17 cellular contexts compared by ENCODE assay signal in genomic region chr15:65653781-65654521, GRCh38. TPM values are rescaled to one million over a fixed set of nuclear protein-coding genes. Genes with fewer than 3 reads are reported as not detected.
DNase-seq lines count a peak whose midpoint lies in the region; ATAC-seq, FAIRE-seq and TF ChIP-seq lines count a peak whose summit lies in the region.
"Had no signal": no experiment of that assay in that cellular context is flagged by ENCODE, and none has a peak within 500 bp of the region (broad histone marks: within the 10 kb centered on the region; RNA-seq: fewer than 3 reads in every experiment).

No MANE protein-coding gene starts in this region.

- no peak for TF ChIP-seq EP300 in esophagus muscularis mucosa (IDR thresholded peaks at IDR 0.05)

- POLR2A ChIA-PET in activated CD8-positive, alpha-beta T cell treated with anti-CD3 and anti-CD28 coated beads, Interleukin-2, amount 10 ng/mL, durations not matched to agents 7 days and 5 days (lab: Charles Lee) = no interaction called here

- H3K27me3 ChIP-seq in esophagus muscularis mucosa (no peaks in the 10 kb centered on the region), osteoblast (ENCODE audit: insufficient read depth, low read length) (no peaks in the 10 kb centered on the region)

- 86% methylated on average over 5 of the region's 5 CpGs for WGBS in esophagus muscularis mucosa

- peak overlapping the region; percentile 25 for H3K4me2 ChIP-seq in osteoblast (ENCODE audit: insufficient read depth, low read length)

- no peak for DNase-seq in HFFc6
- DNase-seq in activated CD8-positive, alpha-beta T cell treated with anti-CD3 and anti-CD28 coated beads, Interleukin-2, amount 10 ng/mL, durations not matched to agents 7 days and 5 days = no peak
- DNase-seq in esophagus muscularis mucosa (ENCODE audit: extremely low spot score) = peak; percentile 85
- no peak for DNase-seq in osteoblast (ENCODE audit: insufficient read length, low spot score, missing footprints)
- no peak for DNase-seq in COLO829 (ENCODE audit: low spot score)
- no peak for DNase-seq in D721Med (ENCODE audit: insufficient read length, low spot score)
- no peak for DNase-seq in stimulated activated CD4-positive, alpha-beta T cell treated with anti-CD3 and anti-CD28 coated beads, Interleukin-12 subunit alpha, Interleukin-12 subunit beta, amount 100 ng/mL, for 4 hours
- DNase-seq: activated CD4-positive, alpha-beta T cell treated with anti-CD3 and anti-CD28 coated beads for 1 hour; activated T-cell treated with anti-CD3 and anti-CD28 coated beads, Interleukin-2, amount 50 U/mL, for 4 hours; CD8-positive, alpha-beta memory T cell; effector memory CD4-positive, alpha-beta T cell; left ventricle myocardium superior; natural killer cell; NCI-H2029 treated with DMSO at 0.1 percent for 48 hours; NCI-H526 treated with DMSO at 0.1 percent for 48 hours had no signal

- no peak for TF ChIP-seq POLR2A in esophagus muscularis mucosa (IDR thresholded peaks at IDR 0.05; ENCODE audit: low read depth)

- CTCF ChIA-PET in activated CD8-positive, alpha-beta T cell treated with anti-CD3 and anti-CD28 coated beads, Interleukin-2, amount 10 ng/mL, durations not matched to agents 7 days and 5 days (lab: Charles Lee) = interaction anchor here (0.6 to 2.9 kb wide), 3 partner anchors 15 to 215 kb away, joined by 3 to 12 read pairs (median 3); no protein-coding TSS in a partner anchor

- H3K36me3 ChIP-seq in esophagus muscularis mucosa (peaks cover 12 to 60% (median 18%) of the 10 kb centered on the region in 4 donors), osteoblast (ENCODE audit: insufficient read depth, low read length) (peaks cover 9% of the 10 kb centered on the region)

- ATAC-seq in activated CD8-positive, alpha-beta T cell treated with anti-CD3 and anti-CD28 coated beads, Interleukin-2, amount 10 ng/mL, durations not matched to agents 7 days and 5 days = no peak
- ATAC-seq: activated T-cell treated with anti-CD3 and anti-CD28 coated beads, Interleukin-2, amount 50 U/mL, for 4 hours; left ventricle myocardium superior had no signal

- H4K20me1 ChIP-seq in osteoblast (ENCODE audit: insufficient read depth, low read length) = no peaks in the 10 kb centered on the region

- H3K27ac ChIP-seq in esophagus muscularis mucosa (replicated peaks in 1 of 4) (no peak overlapping the region), osteoblast (ENCODE audit: low read depth, low read length) (peak overlapping the region; percentile 18)

- no peaks in the 10 kb centered on the region for H3K9me3 Mint-ChIP-seq in HFFc6
- no peaks in the 10 kb centered on the region for H3K9me3 Mint-ChIP-seq in activated CD8-positive, alpha-beta T cell treated with anti-CD3 and anti-CD28 coated beads, Interleukin-2, amount 10 ng/mL, durations not matched to agents 7 days and 5 days (ENCODE audit: insufficient read depth)
- H3K9me3 Mint-ChIP-seq: activated T-cell treated with anti-CD3 and anti-CD28 coated beads, Interleukin-2, amount 50 U/mL, for 4 hours; brain; CD8-positive, alpha-beta memory T cell; natural killer cell; T-helper 1 cell treated with Interleukin-12 subunit alpha and Interleukin-12 subunit beta and Interleukin-4 antibody, amounts not matched to agents 30 μg/mL and 1 μg/mL, for 36 hours had no signal

- peak overlapping the region; percentile 50 for H3K27ac Mint-ChIP-seq in HFFc6
- peak overlapping the region; percentile 37 for H3K27ac Mint-ChIP-seq in activated CD8-positive, alpha-beta T cell treated with anti-CD3 and anti-CD28 coated beads, Interleukin-2, amount 10 ng/mL, durations not matched to agents 7 days and 5 days
- H3K27ac Mint-ChIP-seq: brain; T-helper 1 cell treated with Interleukin-12 subunit alpha and Interleukin-12 subunit beta and Interleukin-4 antibody, amounts not matched to agents 30 μg/mL and 1 μg/mL, for 36 hours had no signal

- H3K4me3 ChIP-seq in esophagus muscularis mucosa (no peak overlapping the region), osteoblast (ENCODE audit: insufficient read depth, low read length) (no peak overlapping the region)

- FAIRE-seq in D721Med (lab: Jason Lieb, UNC) = no peak

- peaks cover 46% of the 10 kb centered on the region for H3K4me1 Mint-ChIP-seq in HFFc6 (ENCODE audit: low read depth)
- H3K4me1 Mint-ChIP-seq in activated CD8-positive, alpha-beta T cell treated with anti-CD3 and anti-CD28 coated beads, Interleukin-2, amount 10 ng/mL, durations not matched to agents 7 days and 5 days (ENCODE audit: low read depth) = peaks cover 5% of the 10 kb centered on the region
- H3K4me1 Mint-ChIP-seq: brain had no signal

- peaks cover 23% of the 10 kb centered on the region for H3K36me3 Mint-ChIP-seq in HFFc6 (ENCODE audit: low read depth)
- peaks cover 35% of the 10 kb centered on the region for H3K36me3 Mint-ChIP-seq in activated CD8-positive, alpha-beta T cell treated with anti-CD3 and anti-CD28 coated beads, Interleukin-2, amount 10 ng/mL, durations not matched to agents 7 days and 5 days (ENCODE audit: low read depth)
- H3K36me3 Mint-ChIP-seq: natural killer cell had no signal

- peak overlapping the region; percentile 22 for H3K4me3 Mint-ChIP-seq in HFFc6
- H3K4me3 Mint-ChIP-seq in activated CD8-positive, alpha-beta T cell treated with anti-CD3 and anti-CD28 coated beads, Interleukin-2, amount 10 ng/mL, durations not matched to agents 7 days and 5 days = no peak overlapping the region
- H3K4me3 Mint-ChIP-seq: activated T-cell treated with anti-CD3 and anti-CD28 coated beads, Interleukin-2, amount 50 U/mL, for 4 hours; brain; CD8-positive, alpha-beta memory T cell; natural killer cell; T-helper 1 cell treated with Interleukin-12 subunit alpha and Interleukin-12 subunit beta and Interleukin-4 antibody, amounts not matched to agents 30 μg/mL and 1 μg/mL, for 36 hours had no signal

- no peak overlapping the region for H2AFZ ChIP-seq in osteoblast (ENCODE audit: low read length)

- H3K27me3 Mint-ChIP-seq in HFFc6 (ENCODE audit: insufficient read depth) = no peaks in the 10 kb centered on the region
- H3K27me3 Mint-ChIP-seq in activated CD8-positive, alpha-beta T cell treated with anti-CD3 and anti-CD28 coated beads, Interleukin-2, amount 10 ng/mL, durations not matched to agents 7 days and 5 days (ENCODE audit: low read depth) = no peaks in the 10 kb centered on the region
- H3K27me3 Mint-ChIP-seq: brain; CD8-positive, alpha-beta memory T cell had no signal

- TF ChIP-seq CTCF in HFFc6 (IDR thresholded peaks at IDR 0.05) = no peak
- no peak for TF ChIP-seq CTCF in esophagus muscularis mucosa (IDR thresholded peaks at IDR 0.05)
- no peak for TF ChIP-seq CTCF in osteoblast (IDR thresholded peaks at IDR 0.05; ENCODE audit: extremely low read depth, low read depth, low read length)
- no peak for TF ChIP-seq CTCF in D721Med (IDR thresholded peaks at IDR 0.05; ENCODE audit: insufficient read depth, missing control alignments)

- no peaks in the 10 kb centered on the region for H3K9me3 ChIP-seq in esophagus muscularis mucosa
- no peaks in the 10 kb centered on the region for H3K9me3 ChIP-seq in osteoblast (ENCODE audit: low read depth, low read length)

- intact Hi-C loops in esophagus muscularis mucosa (cut with DNase I) = no loop called here

- H3K79me2 ChIP-seq in osteoblast (ENCODE audit: insufficient read depth, low read length) = no peaks in the 10 kb centered on the region

- H3K4me1 ChIP-seq in esophagus muscularis mucosa = no peaks in the 10 kb centered on the region
- H3K4me1 ChIP-seq in osteoblast (ENCODE audit: insufficient read depth, low read length) = peaks cover 15% of the 10 kb centered on the region

RNA-seq across cellular contexts. Expression of gene SLC24A1, which starts 32.2 kb away (rescaled TPM):
- total RNA-seq in HFFc6 (2021; fragmentation: NEBNext Ultra II Directional; extraction: Animal tissue kit (Norgen Biotek cat#: 25700)) = 10 to 100 TPM in 4 of 6 experiments, 1 to 10 TPM in 2; 7.4 to 14.6 (median 11.7) TPM
- total RNA-seq in activated CD8-positive, alpha-beta T cell treated with anti-CD3 and anti-CD28 coated beads, Interleukin-2, amount 10 ng/mL, durations not matched to agents 7 days and 5 days = 1 to 10 TPM; 3.7 to 4.5 TPM
- 1 to 10 TPM; 3.6 to 5.0 (median 4.3) TPM for total RNA-seq in esophagus muscularis mucosa
- 10.1 and 11.8 TPM in 2 replicates for total RNA-seq in osteoblast

RNA-seq across cellular contexts. Expression of gene INTS14, which starts 43.0 kb away (rescaled TPM):
- 10 to 100 TPM; 27.8 to 35.0 (median 31.0) TPM for total RNA-seq in HFFc6 (2021; fragmentation: NEBNext Ultra II Directional; extraction: Animal tissue kit (Norgen Biotek cat#: 25700))
- 10 to 100 TPM; 41.2 to 43.5 TPM for total RNA-seq in activated CD8-positive, alpha-beta T cell treated with anti-CD3 and anti-CD28 coated beads, Interleukin-2, amount 10 ng/mL, durations not matched to agents 7 days and 5 days
- total RNA-seq in esophagus muscularis mucosa (10 to 100 TPM; 18.9 to 24.2 (median 21.3) TPM), osteoblast (31.5 and 35.4 TPM in 2 replicates)
